In the genomic region with DNA sequence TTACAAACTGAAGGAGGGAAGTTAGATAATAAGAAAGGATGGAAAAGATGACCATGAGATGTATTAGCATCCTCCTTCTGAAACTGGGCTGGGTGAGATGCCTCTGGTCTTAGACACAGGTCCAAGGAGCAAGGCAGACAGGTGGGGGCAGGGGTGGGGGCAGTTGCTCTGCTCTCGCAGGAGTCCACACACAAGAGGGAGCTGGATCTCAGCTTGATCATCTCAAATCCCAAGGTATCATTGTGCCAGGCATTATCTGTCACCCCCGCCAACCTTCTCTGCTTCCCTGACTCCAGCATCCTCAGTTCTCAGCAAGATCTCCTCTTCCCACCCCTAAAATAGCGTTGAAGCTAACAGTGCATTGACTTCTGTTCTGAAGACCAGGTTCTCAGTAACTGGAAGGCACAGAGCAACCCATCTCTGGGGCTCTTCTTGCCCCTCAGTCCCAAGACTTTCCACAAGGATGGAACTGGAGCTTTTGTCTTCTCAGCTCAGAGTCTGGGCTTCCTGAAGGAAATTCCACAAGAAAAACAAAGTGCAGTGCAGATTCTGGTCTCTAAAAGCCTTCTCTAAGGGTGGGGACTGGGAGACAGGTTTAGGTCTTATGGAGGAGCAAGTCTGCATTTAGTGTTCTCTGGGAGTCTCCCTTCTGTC, we compare ENCODE assay signal across 8 cellular contexts. TPM values are rescaled to one million over a fixed set of nuclear protein-coding genes. Genes with fewer than 3 reads are reported as not detected.
DNase-seq lines count a peak whose midpoint lies in the region; ATAC-seq and TF ChIP-seq lines count a peak whose summit lies in the region.

No MANE protein-coding gene starts in this region.

- H3K79me2 ChIP-seq in mammary epithelial cell (ENCODE audit: insufficient read depth, low read length) = peaks cover 53% of the 10 kb centered on the region

- no peaks in the 10 kb centered on the region for H4K20me1 ChIP-seq in mammary epithelial cell (ENCODE audit: insufficient read depth, low read length)

- dilution Hi-C loops in mammary epithelial cell (cut with HindIII; ENCODE audit: low sequenced_read_pairs) = no loop called here

- in situ Hi-C loops in mammary epithelial cell (cut with MboI; ENCODE audit: low sequenced_read_pairs in 2 of 2) = loop anchor here in 1 of 2 donors (10.0 kb wide), 1 partner anchor 131 kb away; no protein-coding TSS in a partner anchor

- peak overlapping the region; percentile 63 to 82 (median 74) for H3K4me3 ChIP-seq in mammary epithelial cell (replicated peaks in 1 of 3; ENCODE audit: insufficient read depth in 1 of 3, low read depth in 2 of 3, low read length in 3 of 3)
- H3K4me3 ChIP-seq in mucosa of stomach (ENCODE audit: low read length) = no peak overlapping the region

- H3K27me3 ChIP-seq in mammary epithelial cell (ENCODE audit: insufficient read depth, low read length) (no peaks in the 10 kb centered on the region), mucosa of stomach (ENCODE audit: control insufficient read depth, insufficient read depth, low read length) (no peaks in the 10 kb centered on the region)

- H2AFZ ChIP-seq in mammary epithelial cell (ENCODE audit: low read depth, low read length) = peak overlapping the region; percentile 17

- peak overlapping the region; percentile 93 for H3K27ac ChIP-seq in 22Rv1
- H3K27ac ChIP-seq in mammary epithelial cell (ENCODE audit: insufficient read depth, low read depth, low read length) = peak overlapping the region; percentile 69

- ATAC-seq in GM21723 (IDR thresholded peaks at IDR 0.05; ENCODE audit: unreplicated experiment) = no peak
- ATAC-seq in GM21390 (IDR thresholded peaks at IDR 0.05; ENCODE audit: unreplicated experiment) = no peak
- ATAC-seq in GM18867 (IDR thresholded peaks at IDR 0.05; ENCODE audit: unreplicated experiment) = no peak

- H3K9me3 ChIP-seq in mammary epithelial cell (replicated peaks; ENCODE audit: insufficient read depth, low read length) = no peaks in the 10 kb centered on the region
- H3K9me3 ChIP-seq in mucosa of stomach (ENCODE audit: control insufficient read depth, low read length) = no peaks in the 10 kb centered on the region

- CTCF ChIA-PET in mammary epithelial cell (lab: Charles Lee; ENCODE audit: low non-redundant PET) = no interaction called here

- H3K4me2 ChIP-seq in mammary epithelial cell (ENCODE audit: insufficient read depth, low read depth, low read length) = peak overlapping the region; percentile 76

- H3K4me1 ChIP-seq in mammary epithelial cell (ENCODE audit: insufficient read depth, low read length) (peaks cover 22% of the 10 kb centered on the region), mucosa of stomach (ENCODE audit: control insufficient read depth, insufficient read depth, low read length) (peaks cover 34% of the 10 kb centered on the region)

- intact Hi-C loops in mammary epithelial cell (cut with micrococcal nuclease) = loop anchor here (2.0 kb wide), 4 partner anchors 17 to 87 kb away; a partner anchor contains a TSS

- BruUV-seq in mammary epithelial cell (replicated peaks; lab: Mats Ljungman, UMichigan) = no TSS peak

- TF ChIP-seq CTCF in 22Rv1 (IDR thresholded peaks at IDR 0.05) (no peak), mammary epithelial cell (conservative IDR thresholded peaks at IDR 0.05 in 1 of 2, IDR thresholded peaks at IDR 0.05 in 1 of 2; ENCODE audit: extremely low read depth in 1 of 2, insufficient read depth in 1 of 2, low read depth in 1 of 2, low read length in 2 of 2) (no peak)

- no peaks in the 10 kb centered on the region for H3K36me3 ChIP-seq in mammary epithelial cell (ENCODE audit: insufficient read depth, low read length)
- no peaks in the 10 kb centered on the region for H3K36me3 ChIP-seq in mucosa of stomach (ENCODE audit: control insufficient read depth, insufficient read depth, low read length)

- 39% methylated on average over 3 of the region's 3 CpGs for WGBS in mammary epithelial cell (ENCODE audit: low coverage, missing lambda C conversion rate)

- H3K9ac ChIP-seq in mammary epithelial cell (ENCODE audit: insufficient read depth, low read length) (peak overlapping the region; percentile 66), mucosa of stomach (ENCODE audit: low read length) (peak overlapping the region; percentile 87)

- DNase-seq in HT-29 (ENCODE audit: low spot score) (peak; percentile 14), mammary epithelial cell (no peak), NCI-H1694 treated with DMSO at 0.1 percent for 48 hours (lab: John Stamatoyannopoulos, UW) (no peak)

RNA-seq across cellular contexts. Expression of a gene that starts 1.6 kb away (rescaled TPM):
- 49.7 and 55.6 TPM in 2 replicates for total RNA-seq in HT-29 (2014; rRNA removed; shearing (Covaris generic))
- 100 to 1,000 TPM in 1 of 2 donors, 10 to 100 TPM in 1; 80.2 to 129 TPM for total RNA-seq in mammary epithelial cell
- polyA plus RNA-seq in mammary epithelial cell = 105 TPM
- 226 TPM for polyA minus RNA-seq in mammary epithelial cell

RNA-seq across cellular contexts. Expression of a gene that starts 7.0 kb away (rescaled TPM):
- 15.2 and 17.6 TPM in 2 replicates for total RNA-seq in HT-29 (2014; rRNA removed; shearing (Covaris generic))
- 1 to 10 TPM; 2.3 to 7.3 TPM for total RNA-seq in mammary epithelial cell
- polyA plus RNA-seq in mammary epithelial cell = 7.9 TPM
- polyA minus RNA-seq in mammary epithelial cell = 6.2 TPM

RNA-seq across cellular contexts. Expression of a gene that starts 41.1 kb away (rescaled TPM):
- total RNA-seq in HT-29 (2014; rRNA removed; shearing (Covaris generic)) = 29.1 and 33.0 TPM in 2 replicates
- 10 to 100 TPM; 48.4 to 53.2 TPM for total RNA-seq in mammary epithelial cell
- polyA plus RNA-seq in mammary epithelial cell = 68.5 TPM
- polyA minus RNA-seq in mammary epithelial cell = 83.1 TPM

RNA-seq across cellular contexts. Expression of a gene that starts 53.3 kb away (rescaled TPM):
- total RNA-seq in HT-29 (2014; rRNA removed; shearing (Covaris generic)) = 9.5 and 13.0 TPM in 2 replicates
- 10 to 100 TPM; 11.0 to 28.9 TPM for total RNA-seq in mammary epithelial cell
- 25.3 TPM for polyA plus RNA-seq in mammary epithelial cell
- 24.8 TPM for polyA minus RNA-seq in mammary epithelial cell

RNA-seq across cellular contexts. Expression of a gene that starts 55.4 kb away (rescaled TPM):
- 32.0 and 34.7 TPM in 2 replicates for total RNA-seq in HT-29 (2014; rRNA removed; shearing (Covaris generic))
- total RNA-seq in mammary epithelial cell = 10 to 100 TPM; 22.7 to 31.1 TPM
- 17.8 TPM for polyA plus RNA-seq in mammary epithelial cell
- 60.6 TPM for polyA minus RNA-seq in mammary epithelial cell
